Comparison of ENCODE assay signal across 1 cellular context in the genomic region with DNA sequence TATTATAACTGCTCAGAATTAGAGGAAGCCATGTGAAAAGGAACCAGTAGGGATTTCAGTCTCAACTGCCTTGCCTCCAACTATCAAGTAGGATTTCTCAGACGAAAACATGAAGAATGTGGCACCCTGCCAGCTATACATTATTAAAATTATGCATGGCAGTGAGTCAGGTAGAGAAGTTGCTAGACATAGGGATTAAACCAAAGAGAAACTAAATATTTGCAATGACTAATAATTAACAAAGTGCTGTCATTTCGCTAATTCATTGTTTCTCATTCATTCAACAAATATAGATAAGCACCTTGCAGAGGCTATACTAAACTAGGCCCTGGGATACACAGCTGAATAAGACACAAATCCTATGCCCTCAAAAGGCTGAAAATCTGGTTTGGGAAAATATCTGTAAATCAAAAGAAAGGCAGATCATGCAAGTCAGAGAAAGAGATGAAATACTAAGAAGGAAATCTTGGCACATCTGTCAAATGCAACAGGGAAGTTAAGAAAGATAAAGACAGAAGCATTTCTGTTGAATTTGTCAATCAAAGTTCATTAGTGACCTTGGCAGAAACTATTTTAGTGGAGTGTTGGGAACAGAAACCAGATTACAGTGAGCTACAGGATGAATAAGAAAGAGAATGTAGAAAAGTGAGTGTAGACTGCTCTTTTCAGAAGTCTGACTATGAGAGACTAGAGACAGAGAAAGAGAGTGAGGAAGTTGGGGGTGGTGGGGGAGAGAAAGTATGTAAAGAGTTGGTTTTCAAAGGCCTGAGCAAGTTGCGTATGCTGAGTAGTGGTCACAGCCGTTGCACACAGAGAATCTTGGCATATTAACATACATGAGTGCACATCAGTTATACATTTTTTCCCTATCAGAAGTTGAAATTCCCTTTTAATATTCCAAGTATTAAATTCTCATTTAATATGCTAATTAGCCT.
TF ChIP-seq lines count a peak whose summit lies in the region.

No MANE protein-coding gene starts in this region.

TF ChIP-seq in GM23338, 12 proteins besides CTCF, POLR2A, EP300 and RAD21:
- TF ChIP-seq, protein P1, sequence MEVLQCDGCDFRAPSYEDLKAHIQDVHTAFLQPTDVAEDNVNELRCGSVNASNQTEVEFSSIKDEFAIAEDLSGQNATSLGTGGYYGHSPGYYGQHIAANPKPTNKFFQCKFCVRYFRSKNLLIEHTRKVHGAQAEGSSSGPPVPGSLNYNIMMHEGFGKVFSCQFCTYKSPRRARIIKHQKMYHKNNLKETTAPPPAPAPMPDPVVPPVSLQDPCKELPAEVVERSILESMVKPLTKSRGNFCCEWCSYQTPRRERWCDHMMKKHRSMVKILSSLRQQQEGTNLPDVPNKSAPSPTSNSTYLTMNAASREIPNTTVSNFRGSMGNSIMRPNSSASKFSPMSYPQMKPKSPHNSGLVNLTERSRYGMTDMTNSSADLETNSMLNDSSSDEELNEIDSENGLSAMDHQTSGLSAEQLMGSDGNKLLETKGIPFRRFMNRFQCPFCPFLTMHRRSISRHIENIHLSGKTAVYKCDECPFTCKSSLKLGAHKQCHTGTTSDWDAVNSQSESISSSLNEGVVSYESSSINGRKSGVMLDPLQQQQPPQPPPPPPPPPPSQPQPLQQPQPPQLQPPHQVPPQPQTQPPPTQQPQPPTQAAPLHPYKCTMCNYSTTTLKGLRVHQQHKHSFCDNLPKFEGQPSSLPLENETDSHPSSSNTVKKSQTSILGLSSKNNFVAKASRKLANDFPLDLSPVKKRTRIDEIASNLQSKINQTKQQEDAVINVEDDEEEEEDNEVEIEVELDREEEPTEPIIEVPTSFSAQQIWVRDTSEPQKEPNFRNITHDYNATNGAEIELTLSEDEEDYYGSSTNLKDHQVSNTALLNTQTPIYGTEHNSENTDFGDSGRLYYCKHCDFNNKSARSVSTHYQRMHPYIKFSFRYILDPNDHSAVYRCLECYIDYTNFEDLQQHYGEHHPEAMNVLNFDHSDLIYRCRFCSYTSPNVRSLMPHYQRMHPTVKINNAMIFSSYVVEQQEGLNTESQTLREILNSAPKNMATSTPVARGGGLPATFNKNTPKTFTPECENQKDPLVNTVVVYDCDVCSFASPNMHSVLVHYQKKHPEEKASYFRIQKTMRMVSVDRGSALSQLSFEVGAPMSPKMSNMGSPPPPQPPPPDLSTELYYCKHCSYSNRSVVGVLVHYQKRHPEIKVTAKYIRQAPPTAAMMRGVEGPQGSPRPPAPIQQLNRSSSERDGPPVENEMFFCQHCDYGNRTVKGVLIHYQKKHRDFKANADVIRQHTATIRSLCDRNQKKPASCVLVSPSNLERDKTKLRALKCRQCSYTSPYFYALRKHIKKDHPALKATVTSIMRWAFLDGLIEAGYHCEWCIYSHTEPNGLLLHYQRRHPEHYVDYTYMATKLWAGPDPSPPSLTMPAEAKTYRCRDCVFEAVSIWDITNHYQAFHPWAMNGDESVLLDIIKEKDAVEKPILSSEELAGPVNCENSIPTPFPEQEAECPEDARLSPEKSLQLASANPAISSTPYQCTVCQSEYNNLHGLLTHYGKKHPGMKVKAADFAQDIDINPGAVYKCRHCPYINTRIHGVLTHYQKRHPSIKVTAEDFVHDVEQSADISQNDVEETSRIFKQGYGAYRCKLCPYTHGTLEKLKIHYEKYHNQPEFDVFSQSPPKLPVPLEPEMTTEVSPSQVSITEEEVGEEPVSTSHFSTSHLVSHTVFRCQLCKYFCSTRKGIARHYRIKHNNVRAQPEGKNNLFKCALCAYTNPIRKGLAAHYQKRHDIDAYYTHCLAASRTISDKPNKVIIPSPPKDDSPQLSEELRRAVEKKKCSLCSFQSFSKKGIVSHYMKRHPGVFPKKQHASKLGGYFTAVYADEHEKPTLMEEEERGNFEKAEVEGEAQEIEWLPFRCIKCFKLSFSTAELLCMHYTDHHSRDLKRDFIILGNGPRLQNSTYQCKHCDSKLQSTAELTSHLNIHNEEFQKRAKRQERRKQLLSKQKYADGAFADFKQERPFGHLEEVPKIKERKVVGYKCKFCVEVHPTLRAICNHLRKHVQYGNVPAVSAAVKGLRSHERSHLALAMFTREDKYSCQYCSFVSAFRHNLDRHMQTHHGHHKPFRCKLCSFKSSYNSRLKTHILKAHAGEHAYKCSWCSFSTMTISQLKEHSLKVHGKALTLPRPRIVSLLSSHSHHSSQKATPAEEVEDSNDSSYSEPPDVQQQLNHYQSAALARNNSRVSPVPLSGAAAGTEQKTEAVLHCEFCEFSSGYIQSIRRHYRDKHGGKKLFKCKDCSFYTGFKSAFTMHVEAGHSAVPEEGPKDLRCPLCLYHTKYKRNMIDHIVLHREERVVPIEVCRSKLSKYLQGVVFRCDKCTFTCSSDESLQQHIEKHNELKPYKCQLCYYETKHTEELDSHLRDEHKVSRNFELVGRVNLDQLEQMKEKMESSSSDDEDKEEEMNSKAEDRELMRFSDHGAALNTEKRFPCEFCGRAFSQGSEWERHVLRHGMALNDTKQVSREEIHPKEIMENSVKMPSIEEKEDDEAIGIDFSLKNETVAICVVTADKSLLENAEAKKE (CRISPR knock-in tag; IDR thresholded peaks at IDR 0.05): no peak
- TF ChIP-seq ZNF331 (CRISPR knock-in tag; IDR thresholded peaks at IDR 0.05; ENCODE audit: low read depth) (no peak), EZH2 (IDR thresholded peaks at IDR 0.05; ENCODE audit: low read depth, unreplicated experiment) (no peak)
